ENCODE assay signal across 8 cellular contexts in the genomic region with DNA sequence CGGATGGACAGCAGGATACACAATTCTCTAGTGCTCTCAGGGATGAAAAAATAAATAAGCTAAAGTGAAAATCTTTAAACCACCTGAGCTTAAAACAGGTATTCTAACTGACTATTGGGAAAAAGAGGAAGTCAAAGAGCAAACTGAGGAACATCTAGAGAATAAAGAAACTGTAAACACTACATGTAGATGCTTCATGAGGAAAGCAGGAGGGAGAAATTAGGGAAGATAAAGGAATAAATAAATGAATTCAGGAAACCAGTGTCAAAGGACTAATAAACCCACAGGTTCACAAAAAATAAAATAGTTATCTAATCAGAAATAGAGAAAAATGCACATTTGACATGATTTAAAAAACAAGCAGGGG. TPM values are rescaled to one million over a fixed set of nuclear protein-coding genes. Genes with fewer than 3 reads are reported as not detected.
DNase-seq lines count a peak whose midpoint lies in the region; ATAC-seq and TF ChIP-seq lines count a peak whose summit lies in the region.

No MANE protein-coding gene starts in this region.

- H3K9me3 Mint-ChIP-seq in CD4-positive, alpha-beta memory T cell, result no peaks in the 10 kb centered on the region

- H3K4me3 ChIP-seq in CD4-positive, alpha-beta memory T cell (ENCODE audit: low read length in 2 of 2), result peak overlapping the region in 1 of 2 donors; percentile 85
- peak overlapping the region in 1 of 3 experiments; percentile 33 for H3K4me3 ChIP-seq in mammary epithelial cell (replicated peaks in 1 of 3; ENCODE audit: insufficient read depth in 1 of 3, low read depth in 2 of 3, low read length in 3 of 3)
- H3K4me3 ChIP-seq in neural cell (ENCODE audit: low read length), result peak overlapping the region; percentile 74

- peaks cover 25% of the 10 kb centered on the region for H3K79me2 ChIP-seq in mammary epithelial cell (ENCODE audit: insufficient read depth, low read length)
- H3K79me2 ChIP-seq in neural cell (replicated peaks; ENCODE audit: insufficient read depth, low read length), result peaks cover 12% of the 10 kb centered on the region

- H3K4me1 ChIP-seq in CD4-positive, alpha-beta memory T cell (ENCODE audit: insufficient read depth, low read length), result peaks cover 22% of the 10 kb centered on the region
- H3K4me1 ChIP-seq in mammary epithelial cell (ENCODE audit: insufficient read depth, low read length), result peaks cover 16% of the 10 kb centered on the region

- intact Hi-C loops in CD4-positive, alpha-beta memory T cell (cut with micrococcal nuclease), result loop anchor here (1.0 to 5.0 kb wide), 7 partner anchors 62 to 1149 kb away; partner anchors contain the start of genes ALG3, EEF1AKMT4, LAMP3 and MCF2L2
- intact Hi-C loops in mammary epithelial cell (cut with micrococcal nuclease), result loop anchor here (10.0 kb wide), 1 partner anchor 385 kb away; no protein-coding TSS in a partner anchor

- peaks cover 6 to 16% of the 10 kb centered on the region in 2 donors for H3K36me3 Mint-ChIP-seq in CD4-positive, alpha-beta memory T cell

- H2AFZ ChIP-seq in mammary epithelial cell (ENCODE audit: low read depth, low read length) (peak overlapping the region; percentile 100), neural cell (ENCODE audit: low read depth, low read length) (peak overlapping the region; percentile 59)

- H3K4me2 ChIP-seq in mammary epithelial cell (ENCODE audit: insufficient read depth, low read depth, low read length) (peak overlapping the region; percentile 72), neural cell (ENCODE audit: low read length) (peak overlapping the region; percentile 88)

- H3F3A ChIP-seq in neural cell (ENCODE audit: insufficient read depth, low read length, poor library complexity, severe bottlenecking), result peaks cover 3% of the 10 kb centered on the region

- H3K4me1 Mint-ChIP-seq in CD4-positive, alpha-beta memory T cell, result peaks cover 15 to 42% (median 28%) of the 10 kb centered on the region in 4 donors

- H3K27ac Mint-ChIP-seq in CD4-positive, alpha-beta memory T cell, result peak overlapping the region; percentile 97 to 98 (median 97)

- H3K4me3 Mint-ChIP-seq in CD4-positive, alpha-beta memory T cell, result peak overlapping the region; percentile 96 to 99 (median 97)

- no peak for TF ChIP-seq RAD21 in neural cell (conservative IDR thresholded peaks at IDR 0.05)

- ATAC-seq in HG03159 (IDR thresholded peaks at IDR 0.05; ENCODE audit: unreplicated experiment) (peak; percentile 1), GM19328 (IDR thresholded peaks at IDR 0.05; ENCODE audit: unreplicated experiment) (no peak), GM21515 (IDR thresholded peaks at IDR 0.05; ENCODE audit: unreplicated experiment) (no peak)

- TF ChIP-seq EP300 in neural cell (conservative IDR thresholded peaks at IDR 0.05; ENCODE audit: poor library complexity, severe bottlenecking), result no peak

- no peaks in the 10 kb centered on the region for H3K27me3 Mint-ChIP-seq in CD4-positive, alpha-beta memory T cell

- dilution Hi-C loops in mammary epithelial cell (cut with HindIII; ENCODE audit: low sequenced_read_pairs), result no loop called here

- no peaks in the 10 kb centered on the region for H3K9me2 ChIP-seq in neural cell (ENCODE audit: insufficient read depth, low read length)

- H3K27me3 ChIP-seq in CD4-positive, alpha-beta memory T cell (ENCODE audit: insufficient read depth, low read length), result no peaks in the 10 kb centered on the region
- H3K27me3 ChIP-seq in mammary epithelial cell (ENCODE audit: insufficient read depth, low read length) (no peaks in the 10 kb centered on the region), neural cell (ENCODE audit: insufficient read depth, low read depth, low read length) (no peaks in the 10 kb centered on the region)

- TF ChIP-seq CTCF in mammary epithelial cell (conservative IDR thresholded peaks at IDR 0.05 in 1 of 2, IDR thresholded peaks at IDR 0.05 in 1 of 2; ENCODE audit: extremely low read depth in 1 of 2, insufficient read depth in 1 of 2, low read depth in 1 of 2, low read length in 2 of 2) (no peak), neural cell (IDR thresholded peaks at IDR 0.05; ENCODE audit: poor library complexity, severe bottlenecking) (no peak)

- H3K9me3 ChIP-seq in CD4-positive, alpha-beta memory T cell (ENCODE audit: control insufficient read depth in 1 of 2, low read length in 2 of 2), result no peaks in the 10 kb centered on the region
- H3K9me3 ChIP-seq in mammary epithelial cell (replicated peaks; ENCODE audit: insufficient read depth, low read length), result no peaks in the 10 kb centered on the region
- H3K9me3 ChIP-seq in neural cell (ENCODE audit: low read length), result no peaks in the 10 kb centered on the region

- POLR2A ChIA-PET in CD4-positive, alpha-beta memory T cell (lab: Charles Lee; ENCODE audit: partially characterized antibody), result interaction anchor here (0.6 to 1.4 kb wide), 3 partner anchors 9 to 329 kb away, joined by 3 read pairs; partner anchors contain the start of gene MCF2L2

- no peak for DNase-seq in CD4-positive, alpha-beta memory T cell
- no peak for DNase-seq in mammary epithelial cell
- DNase-seq in NCI-H1436 treated with DMSO at 0.1 percent for 48 hours (lab: John Stamatoyannopoulos, UW), result no peak
- no peak for DNase-seq in germinal center (ENCODE audit: low spot score)

- no peaks in the 10 kb centered on the region for H4K20me1 ChIP-seq in mammary epithelial cell (ENCODE audit: insufficient read depth, low read length)
- no peaks in the 10 kb centered on the region for H4K20me1 ChIP-seq in neural cell (ENCODE audit: insufficient read depth)

- no peaks in the 10 kb centered on the region for H3K36me3 ChIP-seq in CD4-positive, alpha-beta memory T cell (ENCODE audit: insufficient read depth, low read length)
- H3K36me3 ChIP-seq in mammary epithelial cell (ENCODE audit: insufficient read depth, low read length) (no peaks in the 10 kb centered on the region), neural cell (ENCODE audit: insufficient read depth, low read length) (no peaks in the 10 kb centered on the region)

- peak overlapping the region; percentile 81 for H3K27ac ChIP-seq in CD4-positive, alpha-beta memory T cell (ENCODE audit: low read depth, low read length)
- H3K27ac ChIP-seq in mammary epithelial cell (ENCODE audit: insufficient read depth, low read depth, low read length) (no peak overlapping the region), neural cell (ENCODE audit: low read length) (peak overlapping the region; percentile 87)

- in situ Hi-C loops in mammary epithelial cell (cut with MboI; ENCODE audit: low sequenced_read_pairs in 2 of 2), result no loop called here

- 0% methylated on average over 1 of the region's 1 CpG for WGBS in mammary epithelial cell (ENCODE audit: low coverage, missing lambda C conversion rate)

- no TSS peak for BruUV-seq in mammary epithelial cell (replicated peaks; lab: Mats Ljungman, UMichigan)

- CTCF ChIA-PET in CD4-positive, alpha-beta memory T cell (lab: Charles Lee; ENCODE audit: partially characterized antibody), result interaction anchor here (3.2 kb wide), 1 partner anchor 23 kb away, joined by 13 read pairs; no protein-coding TSS in a partner anchor
- CTCF ChIA-PET in mammary epithelial cell (lab: Charles Lee; ENCODE audit: low non-redundant PET), result no interaction called here

- H3K9ac ChIP-seq in mammary epithelial cell (ENCODE audit: insufficient read depth, low read length) (no peak overlapping the region), neural cell (ENCODE audit: low read length) (peak overlapping the region; percentile 66)

TF ChIP-seq in neural cell, 6 proteins besides CTCF, POLR2A, EP300 and RAD21:
- no peak for TF ChIP-seq SMC3 (conservative IDR thresholded peaks at IDR 0.05; ENCODE audit: poor library complexity)
- TF ChIP-seq REST (IDR thresholded peaks at IDR 0.05; ENCODE audit: borderline replicate concordance), result no peak
- no peak for TF ChIP-seq MXI1 (conservative IDR thresholded peaks at IDR 0.05; ENCODE audit: poor library complexity, severe bottlenecking)
TF ChIP-seq in neural cell: peak in this region for 0.

RNA-seq across cellular contexts. Expression of gene MCCC1, which starts 0.5 kb away (rescaled TPM):
- 10 to 100 TPM; 27.0 to 29.9 TPM for total RNA-seq in CD4-positive, alpha-beta memory T cell
- 10 to 100 TPM; 28.1 to 43.8 TPM for polyA plus RNA-seq in CD4-positive, alpha-beta memory T cell
- total RNA-seq in mammary epithelial cell, result 10 to 100 TPM; 14.0 to 15.3 TPM
- 11.2 TPM for polyA plus RNA-seq in mammary epithelial cell
- 5.8 TPM for polyA minus RNA-seq in mammary epithelial cell
- polyA plus RNA-seq in neural cell, result 29.6 and 32.9 TPM in 2 replicates
- 37.3 and 39.8 TPM in 2 replicates for polyA minus RNA-seq in neural cell
